6 cellular contexts compared by ENCODE assay signal in genomic region chr10:34899161-34899560, GRCh38.
"Had no signal": no experiment of that assay in that cellular context is flagged by ENCODE, and none has a peak within 500 bp of the region (broad histone marks: within the 10 kb centered on the region; RNA-seq: fewer than 3 reads in every experiment).

No MANE protein-coding gene starts in this region.

- H3K27ac Mint-ChIP-seq: IgD-negative memory B cell had no signal

- ATAC-seq: HepG2, K562 had no signal

- H3K36me3 Mint-ChIP-seq: IgD-negative memory B cell had no signal

- H3K27ac ChIP-seq: HL-60 had no signal

- H3K4me3 Mint-ChIP-seq: IgD-negative memory B cell had no signal

- DNase-seq: IMR-90, KBM-7 had no signal

- H3K9me3 Mint-ChIP-seq: IgD-negative memory B cell had no signal

- H3K27me3 Mint-ChIP-seq: IgD-negative memory B cell had no signal

- H3K4me3 ChIP-seq: K562 had no signal

- H3K4me1 Mint-ChIP-seq: IgD-negative memory B cell had no signal
